Comparison of ENCODE assay signal across 17 cellular contexts in genomic region chr7:57207836-57208235, GRCh38.
DNase-seq lines count a peak whose midpoint lies in the region; ATAC-seq and TF ChIP-seq lines count a peak whose summit lies in the region.
"Had no signal": no experiment of that assay in that cellular context is flagged by ENCODE, and none has a peak within 500 bp of the region (broad histone marks: within the 10 kb centered on the region; RNA-seq: fewer than 3 reads in every experiment).

No MANE protein-coding gene starts in this region.

- H3K27ac ChIP-seq in lower lobe of right lung: no peak overlapping the region
- no peak overlapping the region for H3K27ac ChIP-seq in spleen
- H3K27ac ChIP-seq: 22Rv1; A549; BLaER1 treated with 17β-estradiol and CSF1 and Interleukin-3, amounts not matched to agents 10 nM and 100 nM; C4-2B had no signal

- H3K4me3 ChIP-seq in lower lobe of right lung (no peak overlapping the region), spleen (no peak overlapping the region)
- H3K4me3 ChIP-seq: A549; BLaER1 treated with 17β-estradiol and CSF1 and Interleukin-3, amounts not matched to agents 10 nM and 100 nM had no signal

- intact Hi-C loops in lower lobe of right lung (cut with DNase I): no loop called here
- intact Hi-C loops in posterior vena cava (cut with DNase I): no loop called here
- intact Hi-C loops in spleen (cut with DNase I; ENCODE audit: low total_unique reads): no loop called here

- no peaks in the 10 kb centered on the region for H3K36me3 ChIP-seq in lower lobe of right lung
- no peaks in the 10 kb centered on the region for H3K36me3 ChIP-seq in spleen
- H3K36me3 ChIP-seq: BLaER1 treated with 17β-estradiol and CSF1 and Interleukin-3, amounts not matched to agents 10 nM and 100 nM had no signal

- peaks cover 13% of the 10 kb centered on the region for H3K9me3 ChIP-seq in lower lobe of right lung
- H3K9me3 ChIP-seq in spleen: peaks cover 0 to 99% (median 30%) of the 10 kb centered on the region in 8 donors
- H3K9me3 ChIP-seq: A549, Caco-2 had no signal

- no peak for ATAC-seq in lower lobe of right lung
- no peak for ATAC-seq in HG02588 (IDR thresholded peaks at IDR 0.05; ENCODE audit: unreplicated experiment)
- ATAC-seq: A549; CD8-positive, alpha-beta T cell had no signal

- TF ChIP-seq CTCF in lower lobe of right lung (IDR thresholded peaks at IDR 0.05) (no peak), spleen (IDR thresholded peaks at IDR 0.05 in 8 of 11, conservative IDR thresholded peaks at IDR 0.05 in 3 of 11) (no peak)

- peak; percentile 4 for DNase-seq in lower lobe of right lung
- DNase-seq in posterior vena cava (ENCODE audit: low spot score): peak; percentile 52
- DNase-seq in spleen: peak; percentile 34
- DNase-seq in UCSD-AML1 (lab: John Stamatoyannopoulos, UW; ENCODE audit: unreplicated experiment): no peak
- no peak for DNase-seq in HCEC 1CT
- DNase-seq: AML-193; Calu3; CD4-positive, alpha-beta T cell; CD8-positive, alpha-beta T cell; DMS79 treated with DMSO at 0.1 percent for 48 hours; GF-D8 had no signal

- 66 to 83% (median 75%) methylated on average over 6 of the region's 6 CpGs for WGBS in spleen, 5 donors

- TF ChIP-seq POLR2A in spleen (IDR thresholded peaks at IDR 0.05): no peak

- no peaks in the 10 kb centered on the region for H3K27me3 ChIP-seq in lower lobe of right lung (ENCODE audit: low read depth)
- H3K27me3 ChIP-seq in spleen (replicated peaks in 1 of 7): no peaks in the 10 kb centered on the region
- H3K27me3 ChIP-seq: BLaER1 treated with 17β-estradiol and CSF1 and Interleukin-3, amounts not matched to agents 10 nM and 100 nM had no signal

- no peaks in the 10 kb centered on the region for H3K4me1 ChIP-seq in lower lobe of right lung
- no peaks in the 10 kb centered on the region for H3K4me1 ChIP-seq in spleen
- H3K4me1 ChIP-seq: A549; BLaER1 treated with 17β-estradiol and CSF1 and Interleukin-3, amounts not matched to agents 10 nM and 100 nM; Caco-2 had no signal

Comparison
In these comparisons a context has a peak if more than half of its experiments do, and no peak if none do; other contexts are left out.
1. DNase-seq: peak in lower lobe of right lung (single experiment), posterior vena cava (single experiment) and spleen (single experiment); none in UCSD-AML1 (single experiment) and HCEC 1CT (single experiment).